In genomic region chr10:116115797-116116196, GRCh38 we compare ENCODE assay signal across 35 cellular contexts.
"Had no signal": no experiment of that assay in that cellular context is flagged by ENCODE, and none has a peak within 500 bp of the region (broad histone marks: within the 10 kb centered on the region; RNA-seq: fewer than 3 reads in every experiment).

No MANE protein-coding gene starts in this region.

- H3K4me3 Mint-ChIP-seq: activated B cell treated with CpG ODN at 0.5 μM for 24 hours; activated CD4-positive, alpha-beta memory T cell treated with anti-CD3 and anti-CD28 coated beads for 36 hours; activated CD4-positive, alpha-beta T cell treated with anti-CD3 and anti-CD28 coated beads, Interleukin-2, amount 10 ng/mL, durations not matched to agents 24 days and 14 days; activated CD8-positive, alpha-beta T cell treated with anti-CD3 and anti-CD28 coated beads for 36 hours; activated naive CD4-positive, alpha-beta T cell treated with anti-CD3 and anti-CD28 coated beads for 36 hours; activated naive CD8-positive, alpha-beta T cell treated with anti-CD3 and anti-CD28 coated beads for 36 hours; activated T-cell treated with anti-CD3 and anti-CD28 coated beads, Interleukin-2, amount 50 U/mL, for 4 hours; activated T-cell treated with anti-CD3 and anti-CD28 coated beads, Interleukin-2, amount 50 U/mL, for 72 hours; activated T-helper 1 cell treated with anti-CD3 and anti-CD28 coated beads, Interleukin-12 subunit alpha, Interleukin-12 subunit beta, Interleukin-2, Interleukin-4 antibody, amounts not matched to agents 30 ng/mL and 10 ng/mL and 1 ng/mL, durations not matched to agents 14 hours and 24 hours and 36 hours; activated T-helper 17 cell treated with anti-CD3 and anti-CD28 coated beads, Interleukin-2, amount 50 U/mL, for 72 hours; T-helper 1 cell treated with Interleukin-12 subunit alpha and Interleukin-12 subunit beta and Interleukin-4 antibody, amounts not matched to agents 30 μg/mL and 1 μg/mL, for 36 hours; T-helper 2 cell treated with Interferon-gamma antibody and Interleukin-4, amounts not matched to agents 5 μg/mL and 100 μg/mL, for 36 hours had no signal

- H3K27ac ChIP-seq: adrenal gland, body of pancreas, brain microvascular endothelial cell, breast epithelium, VCaP had no signal

- H3K4me3 ChIP-seq: adrenal gland, body of pancreas, breast epithelium had no signal

- DNase-seq: activated B cell treated with CpG ODN at 0.5 μM for 24 hours; activated CD4-positive, alpha-beta memory T cell treated with anti-CD3 and anti-CD28 coated beads for 36 hours; activated CD4-positive, alpha-beta T cell treated with anti-CD3 and anti-CD28 coated beads for 4 hours; activated CD4-positive, alpha-beta T cell treated with anti-CD3 and anti-CD28 coated beads, Interleukin-2, amount 10 ng/mL, durations not matched to agents 24 days and 14 days; activated CD4-positive, alpha-beta T cell treated with anti-CD3 and anti-CD28 coated beads, Interleukin-2, amount 50 U/mL, for 1 hour; activated CD4-positive, alpha-beta T cell treated with anti-CD3 and anti-CD28 coated beads, Interleukin-2, amount 50 U/mL, for 4 hours; activated CD4-positive, CD25-positive, alpha-beta regulatory T cell treated with anti-CD3 and anti-CD28 coated beads, Interleukin-2, amount 50 U/mL, for 72 hours; activated CD8-positive, alpha-beta memory T cell treated with anti-CD3 and anti-CD28 coated beads, Interleukin-2, amount 50 U/mL, for 4 hours; activated CD8-positive, alpha-beta T cell treated with anti-CD3 and anti-CD28 coated beads for 36 hours; activated effector memory CD4-positive, alpha-beta T cell treated with anti-CD3 and anti-CD28 coated beads, Interleukin-2, amount 50 U/mL, for 16 hours; activated gamma-delta T cell treated with Interleukin-2 at 50 U/mL for 16 hours; activated naive CD4-positive, alpha-beta T cell; activated naive CD4-positive, alpha-beta T cell treated with anti-CD3 and anti-CD28 coated beads for 36 hours; activated naive CD4-positive, alpha-beta T cell treated with anti-CD3 and anti-CD28 coated beads, Interleukin-2, amount 50 U/mL, for 16 hours; activated naive CD8-positive, alpha-beta T cell treated with anti-CD3 and anti-CD28 coated beads for 36 hours; activated T-cell treated with anti-CD3 and anti-CD28 coated beads for 4 hours; activated T-cell treated with anti-CD3 and anti-CD28 coated beads, Interleukin-2, amount 50 U/mL, for 1 hour; activated T-cell treated with anti-CD3 and anti-CD28 coated beads, Interleukin-2, amount 50 U/mL, for 4 hours; activated T-cell treated with anti-CD3 and anti-CD28 coated beads, Interleukin-2, amount 50 U/mL, for 72 hours; adrenal gland; amniotic stem cell; aorta; body of pancreas; brain microvascular endothelial cell; central memory CD4-positive, alpha-beta T cell; T-helper 1 cell; T-helper 2 cell; T-helper 9 cell had no signal

- H3K27me3 Mint-ChIP-seq: activated B cell treated with CpG ODN at 0.5 μM for 24 hours; activated CD4-positive, alpha-beta T cell treated with anti-CD3 and anti-CD28 coated beads, Interleukin-2, amount 10 ng/mL, durations not matched to agents 24 days and 14 days; activated CD8-positive, alpha-beta T cell treated with anti-CD3 and anti-CD28 coated beads for 36 hours; activated naive CD8-positive, alpha-beta T cell treated with anti-CD3 and anti-CD28 coated beads for 36 hours had no signal

- ATAC-seq: activated CD8-positive, alpha-beta T cell treated with anti-CD3 and anti-CD28 coated beads for 36 hours; activated naive CD4-positive, alpha-beta T cell treated with anti-CD3 and anti-CD28 coated beads, Interleukin-2, amount 50 U/mL, for 72 hours; activated T-cell treated with anti-CD3 and anti-CD28 coated beads, Interleukin-2, amount 50 U/mL, for 4 hours; activated T-cell treated with anti-CD3 and anti-CD28 coated beads, Interleukin-2, amount 50 U/mL, for 72 hours; activated T-helper 17 cell treated with anti-CD3 and anti-CD28 coated beads, Interleukin-2, amount 50 U/mL, for 72 hours; body of pancreas had no signal

- H3K36me3 ChIP-seq: adrenal gland, brain microvascular endothelial cell, breast epithelium had no signal

- H3K9me3 ChIP-seq: adrenal gland, body of pancreas, breast epithelium had no signal

- H3K4me1 Mint-ChIP-seq: activated B cell treated with CpG ODN at 0.5 μM for 24 hours; activated CD4-positive, alpha-beta T cell treated with anti-CD3 and anti-CD28 coated beads, Interleukin-2, amount 10 ng/mL, durations not matched to agents 24 days and 14 days; activated naive CD8-positive, alpha-beta T cell treated with anti-CD3 and anti-CD28 coated beads for 36 hours; activated T-helper 17 cell treated with anti-CD3 and anti-CD28 coated beads, Interleukin-2, amount 50 U/mL, for 72 hours had no signal

- H3K9me3 Mint-ChIP-seq: activated B cell treated with CpG ODN at 0.5 μM for 24 hours; activated CD4-positive, alpha-beta memory T cell treated with anti-CD3 and anti-CD28 coated beads for 36 hours; activated CD4-positive, alpha-beta T cell treated with anti-CD3 and anti-CD28 coated beads, Interleukin-2, amount 10 ng/mL, durations not matched to agents 24 days and 14 days; activated CD8-positive, alpha-beta T cell treated with anti-CD3 and anti-CD28 coated beads for 36 hours; activated naive CD8-positive, alpha-beta T cell treated with anti-CD3 and anti-CD28 coated beads for 36 hours; activated T-cell treated with anti-CD3 and anti-CD28 coated beads, Interleukin-2, amount 50 U/mL, for 4 hours; activated T-cell treated with anti-CD3 and anti-CD28 coated beads, Interleukin-2, amount 50 U/mL, for 72 hours; activated T-helper 17 cell treated with anti-CD3 and anti-CD28 coated beads, Interleukin-2, amount 50 U/mL, for 72 hours; T-helper 2 cell treated with Interferon-gamma antibody and Interleukin-4, amounts not matched to agents 5 μg/mL and 100 μg/mL, for 36 hours had no signal

- H3K27ac Mint-ChIP-seq: activated B cell treated with CpG ODN at 0.5 μM for 24 hours; activated CD4-positive, alpha-beta memory T cell treated with anti-CD3 and anti-CD28 coated beads for 36 hours; activated CD4-positive, alpha-beta T cell treated with anti-CD3 and anti-CD28 coated beads, Interleukin-2, amount 10 ng/mL, durations not matched to agents 24 days and 14 days; activated CD8-positive, alpha-beta T cell treated with anti-CD3 and anti-CD28 coated beads for 36 hours; activated naive CD4-positive, alpha-beta T cell treated with anti-CD3 and anti-CD28 coated beads for 36 hours; activated naive CD4-positive, alpha-beta T cell treated with anti-CD3 and anti-CD28 coated beads, Interleukin-2, amount 50 U/mL, for 72 hours; activated naive CD8-positive, alpha-beta T cell treated with anti-CD3 and anti-CD28 coated beads for 36 hours; activated T-cell treated with anti-CD3 and anti-CD28 coated beads, Interleukin-2, amount 50 U/mL, for 72 hours; activated T-helper 1 cell treated with anti-CD3 and anti-CD28 coated beads, Interleukin-12 subunit alpha, Interleukin-12 subunit beta, Interleukin-2, Interleukin-4 antibody, amounts not matched to agents 30 ng/mL and 10 ng/mL and 1 ng/mL, durations not matched to agents 14 hours and 24 hours and 36 hours; activated T-helper 17 cell treated with anti-CD3 and anti-CD28 coated beads, Interleukin-2, amount 50 U/mL, for 72 hours; T-helper 1 cell treated with Interleukin-12 subunit alpha and Interleukin-12 subunit beta and Interleukin-4 antibody, amounts not matched to agents 30 μg/mL and 1 μg/mL, for 36 hours; T-helper 2 cell treated with Interferon-gamma antibody and Interleukin-4, amounts not matched to agents 5 μg/mL and 100 μg/mL, for 36 hours had no signal

- H3K27me3 ChIP-seq: adrenal gland, body of pancreas, brain microvascular endothelial cell, breast epithelium had no signal

- H3K4me1 ChIP-seq: adrenal gland, body of pancreas, breast epithelium had no signal

- H3K36me3 Mint-ChIP-seq: activated CD4-positive, alpha-beta memory T cell treated with anti-CD3 and anti-CD28 coated beads for 36 hours; activated naive CD4-positive, alpha-beta T cell treated with anti-CD3 and anti-CD28 coated beads, Interleukin-2, amount 50 U/mL, for 72 hours; activated naive CD8-positive, alpha-beta T cell treated with anti-CD3 and anti-CD28 coated beads for 36 hours had no signal
